Comparison of ENCODE assay signal across 2 cellular contexts in the genomic region with DNA sequence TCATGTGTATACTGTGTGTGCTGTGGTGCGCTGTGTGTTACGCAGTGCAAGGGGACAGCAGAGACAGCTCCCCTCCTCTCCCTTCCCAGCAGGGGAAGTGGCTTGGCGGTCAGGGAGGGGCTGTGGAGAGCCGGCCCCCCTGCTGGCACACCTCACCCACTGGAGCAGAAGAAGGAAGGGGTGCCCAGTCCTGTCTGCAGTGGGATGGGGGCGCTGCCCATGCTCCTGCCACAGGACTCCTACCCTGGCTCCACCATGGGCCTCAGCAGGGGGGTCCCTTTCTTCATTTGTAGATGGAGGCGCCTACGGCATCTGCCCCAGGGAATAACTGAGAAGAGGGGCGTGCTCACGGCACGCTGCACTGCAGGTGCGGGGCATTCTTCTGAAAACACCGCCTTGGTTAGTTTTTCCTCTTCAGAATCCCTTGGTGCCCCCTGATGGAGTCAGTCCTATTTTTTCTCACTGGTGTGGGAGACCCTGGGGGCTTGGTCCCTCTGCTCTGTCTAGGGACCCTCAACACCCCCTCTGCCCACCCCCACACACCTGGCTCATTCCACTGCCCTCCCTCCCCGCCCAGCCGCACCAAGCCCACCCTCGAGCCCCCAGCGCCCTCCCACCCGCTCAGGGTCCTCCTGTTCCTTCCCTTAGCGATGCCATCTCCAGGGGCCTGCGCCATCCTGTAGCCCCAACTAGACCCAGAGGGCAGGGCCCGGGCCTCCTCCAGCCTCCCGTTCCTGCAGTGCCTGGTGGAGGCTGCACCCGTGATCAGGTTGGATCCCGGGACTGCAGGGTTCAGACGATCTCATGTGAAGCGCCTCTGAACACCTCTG.
TF ChIP-seq lines count a peak whose summit lies in the region.

No MANE protein-coding gene starts in this region.

TF ChIP-seq in IMR-90, 13 proteins besides CTCF, POLR2A, EP300 and RAD21:
- no peak for TF ChIP-seq MAFK (IDR thresholded peaks at IDR 0.05; ENCODE audit: low read depth, low read length)
- no peak for TF ChIP-seq MXI1 (IDR thresholded peaks at IDR 0.05; ENCODE audit: borderline replicate concordance, low read depth, low read length)
- TF ChIP-seq USF2 (IDR thresholded peaks at IDR 0.05; ENCODE audit: low read depth, low read length) = no peak
- no peak for TF ChIP-seq CHD1 (IDR thresholded peaks at IDR 0.05; ENCODE audit: low read depth, low read length)
- TF ChIP-seq SMC3 (IDR thresholded peaks at IDR 0.05; ENCODE audit: low read depth, low read length) = no peak
- TF ChIP-seq RCOR1 (IDR thresholded peaks at IDR 0.05; ENCODE audit: insufficient replicate concordance, low read length) = no peak
- TF ChIP-seq, protein P1, sequence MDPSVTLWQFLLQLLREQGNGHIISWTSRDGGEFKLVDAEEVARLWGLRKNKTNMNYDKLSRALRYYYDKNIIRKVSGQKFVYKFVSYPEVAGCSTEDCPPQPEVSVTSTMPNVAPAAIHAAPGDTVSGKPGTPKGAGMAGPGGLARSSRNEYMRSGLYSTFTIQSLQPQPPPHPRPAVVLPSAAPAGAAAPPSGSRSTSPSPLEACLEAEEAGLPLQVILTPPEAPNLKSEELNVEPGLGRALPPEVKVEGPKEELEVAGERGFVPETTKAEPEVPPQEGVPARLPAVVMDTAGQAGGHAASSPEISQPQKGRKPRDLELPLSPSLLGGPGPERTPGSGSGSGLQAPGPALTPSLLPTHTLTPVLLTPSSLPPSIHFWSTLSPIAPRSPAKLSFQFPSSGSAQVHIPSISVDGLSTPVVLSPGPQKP (IDR thresholded peaks at IDR 0.05; ENCODE audit: borderline replicate concordance, low read depth, low read length) = no peak
- TF ChIP-seq NFE2L2 (IDR thresholded peaks at IDR 0.05; ENCODE audit: low read depth, low read length) = no peak
- no peak for TF ChIP-seq CEBPB (IDR thresholded peaks at IDR 0.05; ENCODE audit: low read depth, low read length)
- no peak for TF ChIP-seq FOS (IDR thresholded peaks at IDR 0.05; ENCODE audit: low read depth, low read length)
- TF ChIP-seq MAZ (IDR thresholded peaks at IDR 0.05; ENCODE audit: borderline replicate concordance, low read depth, low read length) = no peak

TF ChIP-seq in K562, 482 proteins besides CTCF, POLR2A, EP300 and RAD21:
- TF ChIP-seq SPI1 (IDR thresholded peaks at IDR 0.05; ENCODE audit: borderline replicate concordance, low read depth, low read length) (peak; percentile 40; the same call in 1 of the 2 replicates), ADNP (tag; IDR thresholded peaks at IDR 0.05) (0 out of 2 replicates have a peak, but pooled peaks have one; percentile 5), THRA (IDR thresholded peaks at IDR 0.05) (no peak), PRDM10 (IDR thresholded peaks at IDR 0.05; ENCODE audit: partially characterized antibody) (peak; percentile 64), ZBTB33 (CRISPR knock-in tag; IDR thresholded peaks at IDR 0.05) (peak; percentile 87), HNRNPH1 (optimal IDR thresholded peaks at IDR 0.05; ENCODE audit: low read depth, low read length) (no peak), MYC (IDR thresholded peaks at IDR 0.05; ENCODE audit: low read depth, low read length) (no peak), MYC (CRISPR knock-in tag; IDR thresholded peaks at IDR 0.05; ENCODE audit: borderline replicate concordance, low read depth) (no peak), USF1 (CRISPR knock-in tag; IDR thresholded peaks at IDR 0.05) (no peak)
- TF ChIP-seq, protein P2, sequence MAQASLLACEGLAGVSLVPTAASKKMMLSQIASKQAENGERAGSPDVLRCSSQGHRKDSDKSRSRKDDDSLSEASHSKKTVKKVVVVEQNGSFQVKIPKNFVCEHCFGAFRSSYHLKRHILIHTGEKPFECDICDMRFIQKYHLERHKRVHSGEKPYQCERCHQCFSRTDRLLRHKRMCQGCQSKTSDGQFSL (CRISPR knock-in tag; IDR thresholded peaks at IDR 0.05) = 0 out of 2 replicates have a peak, but pooled peaks have one; percentile 21
- TF ChIP-seq, protein P2 (tag; IDR thresholded peaks at IDR 0.05) = no peak
